In the genomic region with DNA sequence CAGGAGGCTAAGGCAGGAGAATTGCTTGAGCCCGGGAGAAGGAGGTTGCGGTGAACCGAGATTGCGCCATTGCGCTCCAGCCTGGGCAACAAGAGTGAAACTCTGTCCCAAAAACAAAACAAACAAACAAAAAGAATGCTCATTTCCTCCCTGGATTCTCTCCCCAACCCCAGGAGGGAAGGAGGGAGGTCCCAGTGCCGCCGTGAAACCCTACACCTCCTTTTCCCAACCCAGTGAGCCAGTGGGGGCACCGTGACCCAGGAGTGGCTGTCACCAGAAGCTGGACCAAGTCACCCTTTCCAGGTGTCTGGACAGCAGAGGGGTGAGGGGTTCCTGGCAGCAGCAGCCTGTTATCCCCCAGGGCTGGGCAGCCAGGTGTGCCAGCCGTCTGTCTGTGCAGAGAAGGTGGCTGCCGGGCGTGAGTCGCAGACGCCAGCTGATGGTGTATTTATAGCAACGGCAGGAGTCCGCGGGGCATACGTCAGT, we compare ENCODE assay signal across 10 cellular contexts. TPM values are rescaled to one million over a fixed set of nuclear protein-coding genes. Genes with fewer than 3 reads are reported as not detected.
DNase-seq lines count a peak whose midpoint lies in the region; ATAC-seq, FAIRE-seq and TF ChIP-seq lines count a peak whose summit lies in the region.
"Had no signal": no experiment of that assay in that cellular context is flagged by ENCODE, and none has a peak within 500 bp of the region (broad histone marks: within the 10 kb centered on the region; RNA-seq: fewer than 3 reads in every experiment).

No MANE protein-coding gene starts in this region.

- ATAC-seq in Right ventricle myocardium inferior (no peak), GM21515 (IDR thresholded peaks at IDR 0.05; ENCODE audit: unreplicated experiment) (no peak)
- ATAC-seq: naive thymus-derived CD4-positive, alpha-beta T cell had no signal

- no peak overlapping the region for H2AK5ac ChIP-seq in mesenchymal stem cell (ENCODE audit: low read length, severe bottlenecking)

- WGBS in mesenchymal stem cell, result 47% methylated on average over 17 of the region's 17 CpGs

- H3K36me3 Mint-ChIP-seq in chondrocyte (ENCODE audit: low read depth), result peaks cover under 1% of the 10 kb centered on the region

- DNase-seq in cardiac muscle cell (ENCODE audit: low read depth in 1 of 2, low spot score in 1 of 2), result peak in 1 of 2 donors; percentile 67
- DNase-seq in Right ventricle myocardium inferior (ENCODE audit: missing footprints), result no peak
- no peak for DNase-seq in chondrocyte (ENCODE audit: low spot score)
- DNase-seq in mesenchymal stem cell, result peak; percentile 73
- DNase-seq in activated effector memory CD4-positive, alpha-beta T cell treated with Interleukin-2 at 50 U/mL for 16 hours, result no peak
- no peak for DNase-seq in urothelium cell line (ENCODE audit: low spot score)
- no peak for DNase-seq in germinal center (ENCODE audit: low spot score)
- DNase-seq: effector memory CD4-positive, alpha-beta T cell; naive thymus-derived CD4-positive, alpha-beta T cell had no signal

- H3K27me3 ChIP-seq in cardiac muscle cell (no peaks in the 10 kb centered on the region), mesenchymal stem cell (ENCODE audit: control insufficient read depth in 1 of 2, insufficient read depth in 1 of 2, low read length in 2 of 2) (no peaks in the 10 kb centered on the region)

- no peak overlapping the region for H3K23ac ChIP-seq in mesenchymal stem cell (ENCODE audit: low read length in 2 of 2)

- H3K36me3 ChIP-seq in cardiac muscle cell (no peaks in the 10 kb centered on the region), mesenchymal stem cell (ENCODE audit: control insufficient read depth in 1 of 2, insufficient read depth in 2 of 2, low read depth in 1 of 2, low read length in 2 of 2) (peaks cover 8 to 30% of the 10 kb centered on the region in 2 experiments)

- peak overlapping the region; percentile 77 for H3K27ac ChIP-seq in cardiac muscle cell
- H3K27ac ChIP-seq in mesenchymal stem cell (ENCODE audit: low read length, poor library complexity, severe bottlenecking), result no peak overlapping the region

- H3K4me1 ChIP-seq in cardiac muscle cell (ENCODE audit: low read depth), result peaks cover 27% of the 10 kb centered on the region
- H3K4me1 ChIP-seq in mesenchymal stem cell (ENCODE audit: control insufficient read depth, insufficient read depth, low read depth, low read length), result peaks cover 26% of the 10 kb centered on the region

- H3K4me1 Mint-ChIP-seq in chondrocyte (ENCODE audit: low read depth), result peaks cover 31% of the 10 kb centered on the region

- H3K27me3 Mint-ChIP-seq in chondrocyte (ENCODE audit: low read depth), result no peaks in the 10 kb centered on the region
- H3K27me3 Mint-ChIP-seq: naive thymus-derived CD4-positive, alpha-beta T cell had no signal

- H3K79me1 ChIP-seq in mesenchymal stem cell (replicated peaks; ENCODE audit: low read length, poor library complexity, severe bottlenecking), result peaks cover 30% of the 10 kb centered on the region

- H2BK120ac ChIP-seq in mesenchymal stem cell (ENCODE audit: low read depth, low read length), result no peak overlapping the region

- no peak overlapping the region for H2AFZ ChIP-seq in mesenchymal stem cell (ENCODE audit: low read depth, low read length)

- no peak overlapping the region for H3K4ac ChIP-seq in mesenchymal stem cell (ENCODE audit: low read depth in 1 of 2, low read length in 2 of 2)

- no peak overlapping the region for H2BK12ac ChIP-seq in mesenchymal stem cell (ENCODE audit: low read length in 2 of 2)

- no peak for FAIRE-seq in urothelium cell line (lab: Jason Lieb, UNC)

- peak overlapping the region; percentile 36 for H2BK15ac ChIP-seq in mesenchymal stem cell (ENCODE audit: low read depth, poor library complexity, severe bottlenecking)

- intact Hi-C loops in Right ventricle myocardium inferior (cut with DNase I), result no loop called here

- H3K9me3 Mint-ChIP-seq in chondrocyte (ENCODE audit: low read depth), result no peaks in the 10 kb centered on the region
- H3K9me3 Mint-ChIP-seq: naive thymus-derived CD4-positive, alpha-beta T cell had no signal

- peak overlapping the region; percentile 66 for H4K8ac ChIP-seq in mesenchymal stem cell (ENCODE audit: low read length)

- no peak overlapping the region for H3K4me3 Mint-ChIP-seq in chondrocyte (ENCODE audit: unreplicated experiment)
- H3K4me3 Mint-ChIP-seq: naive thymus-derived CD4-positive, alpha-beta T cell had no signal

- TF ChIP-seq CTCF in cardiac muscle cell (IDR thresholded peaks at IDR 0.05; ENCODE audit: low read depth, low read length), result no peak
- TF ChIP-seq CTCF in chondrocyte (IDR thresholded peaks at IDR 0.05), result no peak

- H2BK5ac ChIP-seq in mesenchymal stem cell (ENCODE audit: low read depth, low read length, poor library complexity, severe bottlenecking), result no peak overlapping the region

- H3K14ac ChIP-seq in mesenchymal stem cell (ENCODE audit: low read length in 2 of 2), result no peak overlapping the region

- no peak overlapping the region for H3K4me2 ChIP-seq in mesenchymal stem cell (ENCODE audit: low read length, poor library complexity, severe bottlenecking)

- H4K91ac ChIP-seq in mesenchymal stem cell (ENCODE audit: low read length), result peak overlapping the region; percentile 34

- H3K4me3 ChIP-seq in cardiac muscle cell (no peak overlapping the region), mesenchymal stem cell (ENCODE audit: insufficient read depth in 1 of 2, low read depth in 1 of 2, low read length in 2 of 2) (no peak overlapping the region)

- H3K9ac ChIP-seq in mesenchymal stem cell (ENCODE audit: low read length), result no peak overlapping the region

- H3K9me3 ChIP-seq in cardiac muscle cell (ENCODE audit: low read depth), result no peaks in the 10 kb centered on the region
- no peaks in the 10 kb centered on the region for H3K9me3 ChIP-seq in mesenchymal stem cell (ENCODE audit: control insufficient read depth, low read length)

- H3K27ac Mint-ChIP-seq in chondrocyte (ENCODE audit: unreplicated experiment), result peak overlapping the region; percentile 32
- H3K27ac Mint-ChIP-seq: naive thymus-derived CD4-positive, alpha-beta T cell had no signal

- peak overlapping the region; percentile 3 to 60 for H3K18ac ChIP-seq in mesenchymal stem cell (ENCODE audit: low read depth in 1 of 2, low read length in 2 of 2)

RNA-seq across cellular contexts. Expression of a gene that starts 23.5 kb away (rescaled TPM):
- total RNA-seq in cardiac muscle cell (29.4 and 46.1 TPM in 2 replicates), Right ventricle myocardium inferior (164 TPM), chondrocyte (81.5 to 85.5 TPM (median 83.4 TPM) in 3 replicates)
- 32.7 and 42.2 TPM in 2 replicates for polyA plus RNA-seq in cardiac muscle cell
- polyA plus RNA-seq in mesenchymal stem cell (2013, experiment 1 of 2), result 101 TPM
- polyA plus RNA-seq in mesenchymal stem cell (2013, experiment 2 of 2), result 98.4 TPM
